In genomic region chr1:238568707-238569106, GRCh38 we compare ENCODE assay signal across 1 cellular context.
TF ChIP-seq lines count a peak whose summit lies in the region.

No MANE protein-coding gene starts in this region.

TF ChIP-seq in GM23338, 12 proteins besides CTCF, POLR2A, EP300 and RAD21 (continued from another document):
- no peak for TF ChIP-seq ETS1 (IDR thresholded peaks at IDR 0.05)
- no peak for TF ChIP-seq CREB1 (CRISPR knock-in tag; IDR thresholded peaks at IDR 0.05; ENCODE audit: low read depth)
- TF ChIP-seq POLR2AphosphoS5 (IDR thresholded peaks at IDR 0.05; ENCODE audit: low read depth), result no peak
- TF ChIP-seq EZH2 (IDR thresholded peaks at IDR 0.05; ENCODE audit: low read depth, unreplicated experiment), result no peak
